In the genomic region with DNA sequence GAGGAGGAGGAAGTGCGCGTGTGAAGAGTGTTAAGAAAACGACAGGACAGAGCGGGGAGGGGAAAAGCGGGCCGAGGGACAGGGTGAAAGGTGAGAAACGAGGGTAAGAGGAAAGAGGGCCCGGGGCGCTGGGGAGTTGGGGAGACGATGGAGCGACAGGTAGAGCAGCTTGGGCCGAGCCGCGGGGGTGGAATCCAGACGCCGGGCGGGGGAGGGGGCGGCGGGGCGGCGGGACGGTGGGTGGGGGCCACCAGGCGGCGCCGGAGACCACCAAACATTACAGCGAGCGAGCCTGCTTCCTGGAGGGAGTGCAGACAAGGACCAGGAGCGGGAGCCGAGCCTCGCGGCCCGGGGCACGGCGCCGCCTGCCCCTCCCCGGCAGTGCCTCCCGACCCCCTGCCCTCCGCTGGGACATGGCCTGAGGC, we compare ENCODE assay signal across 10 cellular contexts. TPM values are rescaled to one million over a fixed set of nuclear protein-coding genes. Genes with fewer than 3 reads are reported as not detected.
DNase-seq lines count a peak whose midpoint lies in the region; ATAC-seq and TF ChIP-seq lines count a peak whose summit lies in the region.
"Not testable (repeated sequence)": the region's sequence is repeated elsewhere in the genome, so short reads cannot be mapped to it uniquely, and the experiment has no call there.
"Had no signal": no experiment of that assay in that cellular context is flagged by ENCODE, and none has a peak within 500 bp of the region (broad histone marks: within the 10 kb centered on the region; RNA-seq: fewer than 3 reads in every experiment).

No MANE protein-coding gene starts in this region.

- not testable (repeated sequence) for DNase-seq in A673 (ENCODE audit: low spot score); coronary artery (ENCODE audit: low spot score)
- peak; percentile 31 for DNase-seq in activated CD8-positive, alpha-beta T cell treated with anti-CD3 and anti-CD28 coated beads for 36 hours
- peak; percentile 61 for DNase-seq in islet precursor cell
- peak in 1 of 2 donors; percentile 13 for DNase-seq in gastrocnemius medialis

- not testable (repeated sequence) for H3K9me3 ChIP-seq in A673 (ENCODE audit: low read depth, low read length, poor library complexity, severe bottlenecking); Loucy (ENCODE audit: insufficient read depth, low read depth, low read length); gastrocnemius medialis

- H3K9ac ChIP-seq in Loucy (ENCODE audit: low read depth, low read length, poor library complexity, severe bottlenecking): peak overlapping the region; percentile 62

- intact Hi-C loops in A673 (cut with micrococcal nuclease; ENCODE audit: unreplicated experiment); activated CD8-positive, alpha-beta T cell treated with anti-CD3 and anti-CD28 coated beads for 36 hours (cut with micrococcal nuclease): not testable (repeated sequence)
- intact Hi-C loops in gastrocnemius medialis (cut with DNase I; ENCODE audit: low total_unique reads): loop anchor here (10.0 kb wide), 1 partner anchor 99 kb away; no protein-coding TSS in a partner anchor

- CTCF ChIA-PET in A673 (lab: Charles Lee); activated CD8-positive, alpha-beta T cell treated with anti-CD3 and anti-CD28 coated beads for 36 hours (lab: Charles Lee): not testable (repeated sequence)

- not testable (repeated sequence) for H3K9me3 Mint-ChIP-seq in activated CD8-positive, alpha-beta T cell treated with anti-CD3 and anti-CD28 coated beads for 36 hours

- not testable (repeated sequence) for H3K4me1 ChIP-seq in A673 (ENCODE audit: insufficient read depth, low read length, poor library complexity, severe bottlenecking); Loucy (ENCODE audit: insufficient read depth, low read length, poor library complexity, severe bottlenecking)
- H3K4me1 ChIP-seq in gastrocnemius medialis: peaks cover 9 to 16% of the 10 kb centered on the region in 2 donors

- peak overlapping the region; percentile 86 for H3K4me3 Mint-ChIP-seq in activated CD8-positive, alpha-beta T cell treated with anti-CD3 and anti-CD28 coated beads for 36 hours

- not testable (repeated sequence) for H4K20me1 ChIP-seq in Loucy (ENCODE audit: insufficient read depth, low read length, poor library complexity, severe bottlenecking)

- H3K4me2 ChIP-seq in Loucy (ENCODE audit: low read depth, low read length, poor library complexity, severe bottlenecking): peak overlapping the region; percentile 58

- not testable (repeated sequence) for H3K36me3 Mint-ChIP-seq in activated CD8-positive, alpha-beta T cell treated with anti-CD3 and anti-CD28 coated beads for 36 hours (ENCODE audit: low read depth)

- H3K27ac ChIP-seq in A673 (ENCODE audit: low read depth, low read length, poor library complexity, severe bottlenecking) (peak overlapping the region; percentile 75), coronary artery (peak overlapping the region; percentile 77 to 97), gastrocnemius medialis (peak overlapping the region; percentile 77 to 90 (median 84))

- H3F3A ChIP-seq in Loucy (ENCODE audit: low read depth): not testable (repeated sequence)

- TF ChIP-seq CTCF in A673 (conservative IDR thresholded peaks at IDR 0.05; ENCODE audit: low read depth, low read length); Loucy (conservative IDR thresholded peaks at IDR 0.05; ENCODE audit: low read length); activated CD8-positive, alpha-beta T cell treated with anti-CD3 and anti-CD28 coated beads for 36 hours (IDR thresholded peaks at IDR 0.05); coronary artery (IDR thresholded peaks at IDR 0.05): not testable (repeated sequence)
- TF ChIP-seq CTCF in gastrocnemius medialis (IDR thresholded peaks at IDR 0.05 in 4 of 5, conservative IDR thresholded peaks at IDR 0.05 in 1 of 5): peak in 2 of 5 experiments; percentile 21 to 29

- H3K4me3 ChIP-seq in A673 (ENCODE audit: low read depth, low read length, poor library complexity, severe bottlenecking) (peak overlapping the region; percentile 53), Loucy (ENCODE audit: low read length, poor library complexity, severe bottlenecking) (peak overlapping the region; percentile 70), coronary artery (peak overlapping the region; percentile 78), gastrocnemius medialis (peak overlapping the region; percentile 52 to 80 (median 66))

- not testable (repeated sequence) for H3K27me3 Mint-ChIP-seq in activated CD8-positive, alpha-beta T cell treated with anti-CD3 and anti-CD28 coated beads for 36 hours

- H3K4me1 Mint-ChIP-seq in activated CD8-positive, alpha-beta T cell treated with anti-CD3 and anti-CD28 coated beads for 36 hours (ENCODE audit: low read depth): peaks cover 27% of the 10 kb centered on the region

- POLR2A ChIA-PET in A673 (lab: Charles Lee; ENCODE audit: low non-redundant PET); activated CD8-positive, alpha-beta T cell treated with anti-CD3 and anti-CD28 coated beads for 36 hours (lab: Charles Lee): not testable (repeated sequence)

- TF ChIP-seq POLR2A in gastrocnemius medialis (IDR thresholded peaks at IDR 0.05): not testable (repeated sequence)

- H3K27ac Mint-ChIP-seq in activated CD8-positive, alpha-beta T cell treated with anti-CD3 and anti-CD28 coated beads for 36 hours: peak overlapping the region; percentile 90

- H3K27me3 ChIP-seq in A673 (replicated peaks; ENCODE audit: insufficient read depth, low read depth, low read length, poor library complexity); Loucy (ENCODE audit: insufficient read depth, low read length, poor library complexity, severe bottlenecking); gastrocnemius medialis: not testable (repeated sequence)

- in situ Hi-C loops in gastrocnemius medialis (cut with MboI; ENCODE audit: low sequenced_read_pairs in 4 of 4): not testable (repeated sequence)

- H3K9me2 ChIP-seq in Loucy (replicated peaks; ENCODE audit: low read depth, low read length): not testable (repeated sequence)

- not testable (repeated sequence) for H2AFZ ChIP-seq in Loucy (ENCODE audit: low read length)

- H3K79me2 ChIP-seq in Loucy (ENCODE audit: insufficient read depth, low read length): peaks cover 26% of the 10 kb centered on the region; the same call in 1 of the 2 replicates

- BruUV-seq in A673 (replicated peaks; lab: Mats Ljungman, UMichigan): not testable (repeated sequence)

- not testable (repeated sequence) for H3K36me3 ChIP-seq in A673 (ENCODE audit: insufficient read depth, low read length, poor library complexity, severe bottlenecking); Loucy (ENCODE audit: insufficient read depth, low read length); gastrocnemius medialis

- ATAC-seq in GM19324 (IDR thresholded peaks at IDR 0.05; ENCODE audit: low FRiP score, unreplicated experiment) (peak; percentile 24), HG02852 (IDR thresholded peaks at IDR 0.05; ENCODE audit: unreplicated experiment) (peak; percentile 11), gastrocnemius medialis (peak; percentile 46 to 53)
- ATAC-seq in activated CD8-positive, alpha-beta T cell treated with anti-CD3 and anti-CD28 coated beads for 36 hours: peak; percentile 8

RNA-seq across cellular contexts. Expression of gene NUTM2E, which starts 0.9 kb away (rescaled TPM):
- total RNA-seq in A673 (2021) (0.37 and 0.49 TPM in 2 replicates), gastrocnemius medialis (not detected)
- total RNA-seq in activated CD8-positive, alpha-beta T cell treated with anti-CD3 and anti-CD28 coated beads for 36 hours: under 1 TPM in 1 of 2 experiments, not detected in 1; 0.23 TPM
- total RNA-seq: myocyte, subcutaneous adipose tissue had no signal
